15 cellular contexts compared by ENCODE assay signal in the genomic region with DNA sequence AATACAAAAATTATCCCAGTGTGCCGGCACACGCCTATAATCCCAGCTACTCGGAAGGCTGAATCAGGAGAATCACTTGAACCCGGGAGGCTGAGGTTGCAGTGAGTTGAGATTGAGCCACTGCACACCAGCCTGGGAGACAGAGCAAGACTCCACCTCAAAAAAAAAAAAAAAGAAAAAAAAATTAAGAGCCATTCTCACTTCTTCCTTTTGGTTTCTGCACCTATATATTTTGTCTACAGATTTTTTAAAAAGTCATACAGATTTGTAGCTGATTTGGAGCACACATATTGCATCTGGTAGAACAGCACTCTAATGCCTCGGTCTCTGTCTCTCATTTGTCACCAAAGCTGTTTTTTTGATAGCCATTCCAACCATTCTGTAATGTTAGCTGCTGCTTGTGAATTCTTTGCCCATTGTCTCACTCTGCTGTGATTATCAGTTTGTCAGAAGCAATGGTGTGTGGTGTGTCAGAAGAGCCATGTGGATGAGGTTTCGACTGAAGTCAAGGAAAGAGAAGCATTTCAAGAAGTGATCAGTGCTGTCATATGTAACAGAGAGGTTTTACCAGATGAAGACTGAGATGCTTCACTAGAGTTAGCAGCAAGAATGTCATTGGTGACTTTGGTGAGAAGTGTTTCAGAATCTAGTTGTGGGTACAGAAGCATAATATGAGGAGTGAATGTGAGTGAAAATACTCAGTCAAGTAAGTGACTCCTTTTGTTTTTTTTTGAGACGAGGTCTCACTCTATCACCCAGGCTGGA. TPM values are rescaled to one million over a fixed set of nuclear protein-coding genes. Genes with fewer than 3 reads are reported as not detected.
DNase-seq lines count a peak whose midpoint lies in the region; ATAC-seq and TF ChIP-seq lines count a peak whose summit lies in the region.
"Had no signal": no experiment of that assay in that cellular context is flagged by ENCODE, and none has a peak within 500 bp of the region (broad histone marks: within the 10 kb centered on the region; RNA-seq: fewer than 3 reads in every experiment).

No MANE protein-coding gene starts in this region.

- intact Hi-C loops in left ventricle myocardium superior (cut with micrococcal nuclease): no loop called here

- no peaks in the 10 kb centered on the region for H3K27me3 ChIP-seq in smooth muscle cell (ENCODE audit: low read depth)

- H3F3A ChIP-seq in smooth muscle cell (ENCODE audit: low read depth): no peaks in the 10 kb centered on the region

- H3K27ac Mint-ChIP-seq in naive B cell: peak overlapping the region in 5 of 6 donors; percentile 0 to 93 (median 41)
- H3K27ac Mint-ChIP-seq in activated naive CD4-positive, alpha-beta T cell treated with anti-CD3 and anti-CD28 coated beads, Interleukin-2, amount 10 ng/mL, durations not matched to agents 7 days and 5 days: no peak overlapping the region
- H3K27ac Mint-ChIP-seq: activated CD4-positive, alpha-beta T cell treated with anti-CD3 and anti-CD28 coated beads for 36 hours; activated naive CD8-positive, alpha-beta T cell treated with anti-CD3 and anti-CD28 coated beads, Interleukin-2, amount 50 U/mL, for 24 hours; CD4-positive, alpha-beta T cell had no signal

- CTCF ChIA-PET in activated naive CD4-positive, alpha-beta T cell treated with anti-CD3 and anti-CD28 coated beads, Interleukin-2, amount 10 ng/mL, durations not matched to agents 7 days and 5 days (lab: Charles Lee): interaction anchor here (0.6 kb wide), 1 partner anchor 71 kb away, joined by 3 read pairs; no protein-coding TSS in a partner anchor

- H3K36me3 Mint-ChIP-seq in naive B cell: no peaks in the 10 kb centered on the region
- H3K36me3 Mint-ChIP-seq in activated naive CD4-positive, alpha-beta T cell treated with anti-CD3 and anti-CD28 coated beads, Interleukin-2, amount 10 ng/mL, durations not matched to agents 7 days and 5 days: no peaks in the 10 kb centered on the region

- no peaks in the 10 kb centered on the region for H3K9me3 Mint-ChIP-seq in naive B cell
- H3K9me3 Mint-ChIP-seq in activated naive CD4-positive, alpha-beta T cell treated with anti-CD3 and anti-CD28 coated beads, Interleukin-2, amount 10 ng/mL, durations not matched to agents 7 days and 5 days: no peaks in the 10 kb centered on the region
- H3K9me3 Mint-ChIP-seq: activated naive CD8-positive, alpha-beta T cell treated with anti-CD3 and anti-CD28 coated beads, Interleukin-2, amount 50 U/mL, for 24 hours; CD4-positive, alpha-beta T cell had no signal

- no peak overlapping the region for H2AFZ ChIP-seq in smooth muscle cell (ENCODE audit: low read depth)

- H3K36me3 ChIP-seq in smooth muscle cell (ENCODE audit: low read depth): no peaks in the 10 kb centered on the region

- peaks cover 9 to 16% (median 14%) of the 10 kb centered on the region in 3 donors for H3K4me1 Mint-ChIP-seq in naive B cell
- no peaks in the 10 kb centered on the region for H3K4me1 Mint-ChIP-seq in activated naive CD4-positive, alpha-beta T cell treated with anti-CD3 and anti-CD28 coated beads, Interleukin-2, amount 10 ng/mL, durations not matched to agents 7 days and 5 days
- H3K4me1 Mint-ChIP-seq: activated CD4-positive, alpha-beta T cell treated with anti-CD3 and anti-CD28 coated beads for 36 hours; activated naive CD8-positive, alpha-beta T cell treated with anti-CD3 and anti-CD28 coated beads, Interleukin-2, amount 50 U/mL, for 24 hours had no signal

- H3K4me3 ChIP-seq in smooth muscle cell: no peak overlapping the region

- no peak overlapping the region for H3K9ac ChIP-seq in smooth muscle cell (ENCODE audit: low read depth)

- H3K27ac ChIP-seq in smooth muscle cell (ENCODE audit: low read depth): no peak overlapping the region

- H3K27me3 Mint-ChIP-seq in naive B cell: peaks cover 0 to 2% (median 0%) of the 10 kb centered on the region in 3 donors
- peaks cover 8% of the 10 kb centered on the region for H3K27me3 Mint-ChIP-seq in activated naive CD4-positive, alpha-beta T cell treated with anti-CD3 and anti-CD28 coated beads, Interleukin-2, amount 10 ng/mL, durations not matched to agents 7 days and 5 days
- H3K27me3 Mint-ChIP-seq: activated CD4-positive, alpha-beta T cell treated with anti-CD3 and anti-CD28 coated beads for 36 hours; CD4-positive, alpha-beta T cell had no signal

- 90% methylated on average over 7 of the region's 7 CpGs for WGBS in smooth muscle cell (ENCODE audit: low lambda C conversion rate)

- H3K79me2 ChIP-seq in smooth muscle cell (ENCODE audit: low read depth): no peaks in the 10 kb centered on the region

- H3K4me2 ChIP-seq in smooth muscle cell: no peak overlapping the region

- TF ChIP-seq CTCF in smooth muscle cell (IDR thresholded peaks at IDR 0.05; ENCODE audit: borderline replicate concordance, insufficient read depth, poor library complexity, severe bottlenecking): no peak

- no peaks in the 10 kb centered on the region for H4K20me1 ChIP-seq in smooth muscle cell (ENCODE audit: low read depth)

- H3K4me1 ChIP-seq in smooth muscle cell (ENCODE audit: low read depth): peaks cover 8% of the 10 kb centered on the region

- ATAC-seq in GM19025 (IDR thresholded peaks at IDR 0.05; ENCODE audit: low read depth, unreplicated experiment) (peak; percentile 46), GM21576 (IDR thresholded peaks at IDR 0.05; ENCODE audit: unreplicated experiment) (peak; percentile 63), HG03097 (IDR thresholded peaks at IDR 0.05; ENCODE audit: low FRiP score, unreplicated experiment) (peak; percentile 74), naive B cell (ENCODE audit: low read depth in 2 of 2) (peak; percentile 79 to 85), left ventricle myocardium superior (no peak)
- ATAC-seq: activated CD4-positive, alpha-beta T cell treated with anti-CD3 and anti-CD28 coated beads for 36 hours; activated naive CD8-positive, alpha-beta T cell treated with anti-CD3 and anti-CD28 coated beads, Interleukin-2, amount 50 U/mL, for 24 hours had no signal

- H3K9me3 ChIP-seq in smooth muscle cell (replicated peaks; ENCODE audit: low read depth): no peaks in the 10 kb centered on the region

- DNase-seq in naive B cell (peak; percentile 33), GM19240 (ENCODE audit: insufficient read length, low spot score) (no peak), left ventricle myocardium superior (no peak), smooth muscle cell (lab: John Stamatoyannopoulos, UW; ENCODE audit: unreplicated experiment) (no peak)
- no peak for DNase-seq in activated naive CD4-positive, alpha-beta T cell treated with anti-CD3 and anti-CD28 coated beads, Interleukin-2, amount 10 ng/mL, durations not matched to agents 7 days and 5 days
- DNase-seq: activated CD4-positive, alpha-beta T cell treated with anti-CD3 and anti-CD28 coated beads for 36 hours; activated naive CD8-positive, alpha-beta T cell treated with anti-CD3 and anti-CD28 coated beads, Interleukin-2, amount 50 U/mL, for 24 hours; CD4-positive, alpha-beta T cell; GOT3; KG1; NCI-H526; stimulated activated CD4-positive, alpha-beta T cell treated with anti-CD3 and anti-CD28 coated beads, Interleukin-12 subunit alpha, Interleukin-12 subunit beta, amount 100 ng/mL, for 4 hours had no signal

- peak overlapping the region in 5 of 8 donors; percentile 2 to 50 (median 29) for H3K4me3 Mint-ChIP-seq in naive B cell
- no peak overlapping the region for H3K4me3 Mint-ChIP-seq in activated naive CD4-positive, alpha-beta T cell treated with anti-CD3 and anti-CD28 coated beads, Interleukin-2, amount 10 ng/mL, durations not matched to agents 7 days and 5 days
- H3K4me3 Mint-ChIP-seq: activated CD4-positive, alpha-beta T cell treated with anti-CD3 and anti-CD28 coated beads for 36 hours; activated naive CD8-positive, alpha-beta T cell treated with anti-CD3 and anti-CD28 coated beads, Interleukin-2, amount 50 U/mL, for 24 hours; CD4-positive, alpha-beta T cell had no signal

RNA-seq across cellular contexts. Expression of a gene that starts 8.7 kb away (rescaled TPM):
- polyA plus RNA-seq in naive B cell (ENCODE audit: low read depth in 6 of 6) (10 to 100 TPM in 5 of 6 donors, 1 to 10 TPM in 1; 9.2 to 47.3 (median 30.2) TPM), smooth muscle cell (84.8 and 148 TPM in 2 replicates)
- total RNA-seq in left ventricle myocardium superior (290 TPM), smooth muscle cell (117 and 119 TPM in 2 replicates)
